Comparison of ENCODE assay signal across 9 cellular contexts in genomic region chr1:200512191-200512590, GRCh38.
DNase-seq lines count a peak whose midpoint lies in the region; ATAC-seq and TF ChIP-seq lines count a peak whose summit lies in the region.
"Had no signal": no experiment of that assay in that cellular context is flagged by ENCODE, and none has a peak within 500 bp of the region (broad histone marks: within the 10 kb centered on the region; RNA-seq: fewer than 3 reads in every experiment).

No MANE protein-coding gene starts in this region.

- TF ChIP-seq CTCF in retinal pigment epithelial cell (conservative IDR thresholded peaks at IDR 0.05; ENCODE audit: low read depth, low read length), result no peak

- no peak for ATAC-seq in HG02981 (IDR thresholded peaks at IDR 0.05; ENCODE audit: unreplicated experiment)
- ATAC-seq: HepG2, right lobe of liver had no signal

- H3K4me3 ChIP-seq in retinal pigment epithelial cell (ENCODE audit: low read length), result no peak overlapping the region
- H3K4me3 ChIP-seq: right lobe of liver had no signal

- DNase-seq in H4 (ENCODE audit: low spot score) (peak; percentile 32), RPMI7951 (ENCODE audit: low read depth) (peak; percentile 65), fibroblast of gingiva (ENCODE audit: low read depth) (peak; percentile 57), retinal pigment epithelial cell (ENCODE audit: low read depth) (peak; percentile 81), NK-92 (lab: John Stamatoyannopoulos, UW; ENCODE audit: unreplicated experiment) (no peak), NCI-H1694 (lab: John Stamatoyannopoulos, UW) (no peak)
- DNase-seq: right lobe of liver had no signal

Comparison
In these comparisons a context has a peak if more than half of its experiments do, and no peak if none do; other contexts are left out.
1. DNase-seq: peak in H4 (single experiment), RPMI7951 (single experiment), fibroblast of gingiva (single experiment) and retinal pigment epithelial cell (single experiment); none in NK-92 (single experiment) and NCI-H1694 (single experiment).